Comparison of ENCODE assay signal across 26 cellular contexts in genomic region chr13:39821977-39822376, GRCh38.
DNase-seq lines count a peak whose midpoint lies in the region; ATAC-seq and TF ChIP-seq lines count a peak whose summit lies in the region.
"Had no signal": no experiment of that assay in that cellular context is flagged by ENCODE, and none has a peak within 500 bp of the region (broad histone marks: within the 10 kb centered on the region; RNA-seq: fewer than 3 reads in every experiment).

No MANE protein-coding gene starts in this region.

- POLR2A ChIA-PET in activated naive CD8-positive, alpha-beta T cell treated with anti-CD3 and anti-CD28 coated beads, Interleukin-2, amount 10 ng/mL, durations not matched to agents 7 days and 5 days (lab: Charles Lee) = no interaction called here

- H2AFZ ChIP-seq in GM23338 = peak overlapping the region; percentile 24; the same call in 1 of the 2 replicates

- no peaks in the 10 kb centered on the region for H3K9me2 ChIP-seq in GM23338 (ENCODE audit: insufficient read depth)

- no peaks in the 10 kb centered on the region for H4K20me1 ChIP-seq in GM23338 (replicated peaks; ENCODE audit: insufficient read depth)

- peaks cover 25% of the 10 kb centered on the region for H3K4me1 Mint-ChIP-seq in stimulated activated naive CD8-positive, alpha-beta T cell treated with anti-CD3 and anti-CD28 coated beads, Interleukin-15, Interleukin-2, amounts not matched to agents 100 ng/mL and 50 ng/mL, for 24 hours (ENCODE audit: low read depth)
- H3K4me1 Mint-ChIP-seq in stimulated activated naive CD8-positive, alpha-beta T cell treated with anti-CD3 and anti-CD28 coated beads, Interleukin-15, amount 100 ng/mL, for 72 hours = peaks cover 21% of the 10 kb centered on the region
- peaks cover 38% of the 10 kb centered on the region for H3K4me1 Mint-ChIP-seq in GM23338
- peaks cover 20% of the 10 kb centered on the region for H3K4me1 Mint-ChIP-seq in activated naive CD8-positive, alpha-beta T cell treated with anti-CD3 and anti-CD28 coated beads, Interleukin-2, amount 10 ng/mL, durations not matched to agents 7 days and 5 days

- peak overlapping the region; percentile 8 for H3K27ac Mint-ChIP-seq in stimulated activated naive CD8-positive, alpha-beta T cell treated with anti-CD3 and anti-CD28 coated beads, Interleukin-15, Interleukin-2, amounts not matched to agents 100 ng/mL and 50 ng/mL, for 24 hours
- no peak overlapping the region for H3K27ac Mint-ChIP-seq in stimulated activated naive CD8-positive, alpha-beta T cell treated with anti-CD3 and anti-CD28 coated beads, Interleukin-15, amount 100 ng/mL, for 72 hours
- no peak overlapping the region for H3K27ac Mint-ChIP-seq in GM23338
- peak overlapping the region; percentile 62 for H3K27ac Mint-ChIP-seq in activated naive CD8-positive, alpha-beta T cell treated with anti-CD3 and anti-CD28 coated beads, Interleukin-2, amount 10 ng/mL, durations not matched to agents 7 days and 5 days
- H3K27ac Mint-ChIP-seq: activated CD8-positive, alpha-beta T cell treated with anti-CD3 and anti-CD28 coated beads, Interleukin-2, amount 10 ng/mL, durations not matched to agents 7 days and 5 days; activated naive CD4-positive, alpha-beta T cell treated with anti-CD3 and anti-CD28 coated beads for 36 hours; activated T-cell treated with anti-CD3 and anti-CD28 coated beads, Interleukin-2, amount 50 U/mL, for 24 hours; endodermal cell; WTC11 had no signal

- no peak for TF ChIP-seq CTCF in GM23338 (conservative IDR thresholded peaks at IDR 0.05; ENCODE audit: low read depth in 2 of 2)

- H3K4me1 ChIP-seq in GM23338 (ENCODE audit: insufficient read depth) = peaks cover 18% of the 10 kb centered on the region
- H3K4me1 ChIP-seq: colonic mucosa, esophagus muscularis mucosa had no signal

- H3K9me3 Mint-ChIP-seq in stimulated activated naive CD8-positive, alpha-beta T cell treated with anti-CD3 and anti-CD28 coated beads, Interleukin-15, Interleukin-2, amounts not matched to agents 100 ng/mL and 50 ng/mL, for 24 hours = no peaks in the 10 kb centered on the region
- no peaks in the 10 kb centered on the region for H3K9me3 Mint-ChIP-seq in stimulated activated naive CD8-positive, alpha-beta T cell treated with anti-CD3 and anti-CD28 coated beads, Interleukin-15, amount 100 ng/mL, for 72 hours
- H3K9me3 Mint-ChIP-seq in GM23338 = no peaks in the 10 kb centered on the region
- peaks cover 4% of the 10 kb centered on the region for H3K9me3 Mint-ChIP-seq in activated naive CD8-positive, alpha-beta T cell treated with anti-CD3 and anti-CD28 coated beads, Interleukin-2, amount 10 ng/mL, durations not matched to agents 7 days and 5 days
- H3K9me3 Mint-ChIP-seq: activated naive CD4-positive, alpha-beta T cell treated with anti-CD3 and anti-CD28 coated beads for 36 hours; activated T-cell treated with anti-CD3 and anti-CD28 coated beads, Interleukin-2, amount 50 U/mL, for 24 hours; endodermal cell; H9; WTC11 had no signal

- H3F3A ChIP-seq in GM23338 (replicated peaks; ENCODE audit: low read depth) = no peaks in the 10 kb centered on the region

- no peak for ATAC-seq in stimulated activated naive CD8-positive, alpha-beta T cell treated with anti-CD3 and anti-CD28 coated beads, Interleukin-15, amount 100 ng/mL, for 72 hours
- ATAC-seq in GM23338 (no peak), GM19455 (IDR thresholded peaks at IDR 0.05; ENCODE audit: unreplicated experiment) (no peak)
- no peak for ATAC-seq in activated naive CD8-positive, alpha-beta T cell treated with anti-CD3 and anti-CD28 coated beads, Interleukin-2, amount 10 ng/mL, durations not matched to agents 7 days and 5 days (ENCODE audit: low read depth)
- ATAC-seq: activated CD8-positive, alpha-beta T cell treated with anti-CD3 and anti-CD28 coated beads, Interleukin-2, amount 10 ng/mL, durations not matched to agents 7 days and 5 days; left cardiac atrium; WTC11 had no signal

- H3K79me2 ChIP-seq in GM23338 (replicated peaks; ENCODE audit: insufficient read depth) = no peaks in the 10 kb centered on the region

- no peak for DNase-seq in stimulated activated naive CD8-positive, alpha-beta T cell treated with anti-CD3 and anti-CD28 coated beads, Interleukin-15, amount 100 ng/mL, for 72 hours
- no peak for DNase-seq in GM23338 (ENCODE audit: low spot score)
- no peak for DNase-seq in activated naive CD8-positive, alpha-beta T cell treated with anti-CD3 and anti-CD28 coated beads, Interleukin-2, amount 10 ng/mL, durations not matched to agents 7 days and 5 days
- DNase-seq in NCI-H2227 treated with DMSO at 0.1 percent for 48 hours (lab: John Stamatoyannopoulos, UW) = no peak
- DNase-seq in SIG-M5 (lab: John Stamatoyannopoulos, UW) = no peak
- DNase-seq: activated CD8-positive, alpha-beta T cell treated with anti-CD3 and anti-CD28 coated beads, Interleukin-2, amount 10 ng/mL, durations not matched to agents 7 days and 5 days; activated naive CD4-positive, alpha-beta T cell treated with anti-CD3 and anti-CD28 coated beads for 36 hours; activated T-cell treated with anti-CD3 and anti-CD28 coated beads, Interleukin-2, amount 50 U/mL, for 24 hours; anterior cingulate cortex; colonic mucosa; endodermal cell; foreskin melanocyte; H9; left cardiac atrium; NCI-H1092; NCI-H187; NCI-H69; small intestine; stimulated activated CD4-positive, alpha-beta T cell treated with anti-CD3 and anti-CD28 coated beads, Interleukin-1b, Interleukin-23, amount 100 ng/mL, for 48 hours had no signal

- H3K36me3 Mint-ChIP-seq in stimulated activated naive CD8-positive, alpha-beta T cell treated with anti-CD3 and anti-CD28 coated beads, Interleukin-15, Interleukin-2, amounts not matched to agents 100 ng/mL and 50 ng/mL, for 24 hours (ENCODE audit: low read depth) = no peaks in the 10 kb centered on the region
- no peaks in the 10 kb centered on the region for H3K36me3 Mint-ChIP-seq in GM23338 (ENCODE audit: low read depth)
- peaks cover 5% of the 10 kb centered on the region for H3K36me3 Mint-ChIP-seq in activated naive CD8-positive, alpha-beta T cell treated with anti-CD3 and anti-CD28 coated beads, Interleukin-2, amount 10 ng/mL, durations not matched to agents 7 days and 5 days
- H3K36me3 Mint-ChIP-seq: WTC11 had no signal

- H3K4me3 ChIP-seq in GM23338 = no peak overlapping the region
- H3K4me3 ChIP-seq: colonic mucosa, esophagus muscularis mucosa, SK-N-MC had no signal

- no peaks in the 10 kb centered on the region for H3K27me3 ChIP-seq in GM23338 (ENCODE audit: insufficient read depth)
- H3K27me3 ChIP-seq: colonic mucosa, esophagus muscularis mucosa had no signal

- no peak overlapping the region for H3K4me2 ChIP-seq in GM23338

- H3K4me3 Mint-ChIP-seq in stimulated activated naive CD8-positive, alpha-beta T cell treated with anti-CD3 and anti-CD28 coated beads, Interleukin-15, Interleukin-2, amounts not matched to agents 100 ng/mL and 50 ng/mL, for 24 hours = no peak overlapping the region
- H3K4me3 Mint-ChIP-seq in stimulated activated naive CD8-positive, alpha-beta T cell treated with anti-CD3 and anti-CD28 coated beads, Interleukin-15, amount 100 ng/mL, for 72 hours = peak overlapping the region in 1 of 2 donors; percentile 23
- no peak overlapping the region for H3K4me3 Mint-ChIP-seq in GM23338
- H3K4me3 Mint-ChIP-seq in activated naive CD8-positive, alpha-beta T cell treated with anti-CD3 and anti-CD28 coated beads, Interleukin-2, amount 10 ng/mL, durations not matched to agents 7 days and 5 days = peak overlapping the region; percentile 53
- H3K4me3 Mint-ChIP-seq: activated CD8-positive, alpha-beta T cell treated with anti-CD3 and anti-CD28 coated beads, Interleukin-2, amount 10 ng/mL, durations not matched to agents 7 days and 5 days; activated naive CD4-positive, alpha-beta T cell treated with anti-CD3 and anti-CD28 coated beads for 36 hours; activated T-cell treated with anti-CD3 and anti-CD28 coated beads, Interleukin-2, amount 50 U/mL, for 24 hours; endodermal cell; H9; WTC11 had no signal

- no peak overlapping the region for H3K27ac ChIP-seq in GM23338 (ENCODE audit: low read depth)
- H3K27ac ChIP-seq: C4-2B, colonic mucosa, esophagus muscularis mucosa, RWPE1, SK-N-MC had no signal

- H3K36me3 ChIP-seq in GM23338 (ENCODE audit: insufficient read depth) = no peaks in the 10 kb centered on the region
- H3K36me3 ChIP-seq: colonic mucosa, esophagus muscularis mucosa had no signal

- H3K27me3 Mint-ChIP-seq in stimulated activated naive CD8-positive, alpha-beta T cell treated with anti-CD3 and anti-CD28 coated beads, Interleukin-15, Interleukin-2, amounts not matched to agents 100 ng/mL and 50 ng/mL, for 24 hours = peaks cover 5% of the 10 kb centered on the region
- H3K27me3 Mint-ChIP-seq in stimulated activated naive CD8-positive, alpha-beta T cell treated with anti-CD3 and anti-CD28 coated beads, Interleukin-15, amount 100 ng/mL, for 72 hours = peaks cover 7% of the 10 kb centered on the region
- peaks cover 6% of the 10 kb centered on the region for H3K27me3 Mint-ChIP-seq in GM23338 (ENCODE audit: insufficient read depth, low read depth, poor library complexity)
- H3K27me3 Mint-ChIP-seq in activated naive CD8-positive, alpha-beta T cell treated with anti-CD3 and anti-CD28 coated beads, Interleukin-2, amount 10 ng/mL, durations not matched to agents 7 days and 5 days = no peaks in the 10 kb centered on the region
- H3K27me3 Mint-ChIP-seq: activated T-cell treated with anti-CD3 and anti-CD28 coated beads, Interleukin-2, amount 50 U/mL, for 24 hours had no signal

TF ChIP-seq in GM23338, 12 proteins besides CTCF, POLR2A, EP300 and RAD21:
- no peak for TF ChIP-seq JUNB (IDR thresholded peaks at IDR 0.05; ENCODE audit: unreplicated experiment)
- no peak for TF ChIP-seq EZH2 (IDR thresholded peaks at IDR 0.05; ENCODE audit: low read depth, unreplicated experiment)
- TF ChIP-seq, protein P1, sequence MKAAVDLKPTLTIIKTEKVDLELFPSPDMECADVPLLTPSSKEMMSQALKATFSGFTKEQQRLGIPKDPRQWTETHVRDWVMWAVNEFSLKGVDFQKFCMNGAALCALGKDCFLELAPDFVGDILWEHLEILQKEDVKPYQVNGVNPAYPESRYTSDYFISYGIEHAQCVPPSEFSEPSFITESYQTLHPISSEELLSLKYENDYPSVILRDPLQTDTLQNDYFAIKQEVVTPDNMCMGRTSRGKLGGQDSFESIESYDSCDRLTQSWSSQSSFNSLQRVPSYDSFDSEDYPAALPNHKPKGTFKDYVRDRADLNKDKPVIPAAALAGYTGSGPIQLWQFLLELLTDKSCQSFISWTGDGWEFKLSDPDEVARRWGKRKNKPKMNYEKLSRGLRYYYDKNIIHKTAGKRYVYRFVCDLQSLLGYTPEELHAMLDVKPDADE (IDR thresholded peaks at IDR 0.05) = no peak

Comparison
In these comparisons a context has a peak if more than half of its experiments do, and no peak if none do; other contexts are left out.
1. H3K27ac Mint-ChIP-seq: peak in stimulated activated naive CD8-positive, alpha-beta T cell treated with anti-CD3 and anti-CD28 coated beads, Interleukin-15, Interleukin-2, amounts not matched to agents 100 ng/mL and 50 ng/mL, for 24 hours (single experiment) and activated naive CD8-positive, alpha-beta T cell treated with anti-CD3 and anti-CD28 coated beads, Interleukin-2, amount 10 ng/mL, durations not matched to agents 7 days and 5 days (single experiment); none in stimulated activated naive CD8-positive, alpha-beta T cell treated with anti-CD3 and anti-CD28 coated beads, Interleukin-15, amount 100 ng/mL, for 72 hours (0 of 2) and GM23338 (single experiment).